8 cellular contexts compared by ENCODE assay signal in the genomic region with DNA sequence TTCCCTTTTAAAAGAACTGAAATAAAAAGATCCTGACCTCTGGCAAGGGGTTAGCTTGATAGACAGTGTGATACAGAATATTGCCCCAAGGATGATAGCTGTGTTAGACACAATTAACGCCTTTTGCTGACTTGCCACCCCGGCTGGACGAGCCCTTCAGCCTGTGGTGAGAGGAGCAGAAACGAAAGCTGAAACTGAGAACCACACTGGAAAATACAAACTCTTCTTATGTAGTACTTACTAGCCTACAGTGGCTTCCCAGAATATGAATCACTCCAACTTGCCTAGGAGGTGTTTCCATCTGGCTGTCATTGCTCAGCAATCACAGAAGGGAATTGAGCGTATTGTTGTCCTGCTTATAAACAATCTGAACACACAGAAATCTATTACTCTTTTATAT. TPM values are rescaled to one million over a fixed set of nuclear protein-coding genes. Genes with fewer than 3 reads are reported as not detected.
DNase-seq lines count a peak whose midpoint lies in the region; ATAC-seq, FAIRE-seq and TF ChIP-seq lines count a peak whose summit lies in the region.

No MANE protein-coding gene starts in this region.

- no peak overlapping the region for H3K4me2 ChIP-seq in HepG2 (ENCODE audit: low read depth, low read length)

- no peak overlapping the region for H3K27ac ChIP-seq in right lobe of liver
- no peak overlapping the region for H3K27ac ChIP-seq in HepG2 (ENCODE audit: extremely low read length, insufficient read depth, low read length)

- intact Hi-C loops in right lobe of liver (cut with DNase I), result no loop called here
- intact Hi-C loops in HepG2 (cut with micrococcal nuclease; ENCODE audit: unreplicated experiment), result no loop called here
- intact Hi-C loops in activated CD4-positive, alpha-beta memory T cell treated with anti-CD3 and anti-CD28 coated beads for 36 hours (cut with micrococcal nuclease), result loop anchor here (1.0 kb wide), 5 partner anchors 11 to 107 kb away; no protein-coding TSS in a partner anchor

- TF ChIP-seq EP300 in HepG2 (IDR thresholded peaks at IDR 0.05; ENCODE audit: low read depth in 2 of 2, low read length in 2 of 2) (no peak), HepG2 (CRISPR knock-in tag; IDR thresholded peaks at IDR 0.05; ENCODE audit: borderline replicate concordance) (no peak)

- FAIRE-seq in HepG2 (lab: Jason Lieb, UNC), result no peak

- no TSS peak for BruUV-seq in HepG2 (replicated peaks; lab: Mats Ljungman, UMichigan)

- peaks cover 16% of the 10 kb centered on the region for H3K36me3 Mint-ChIP-seq in activated CD4-positive, alpha-beta memory T cell treated with anti-CD3 and anti-CD28 coated beads for 36 hours

- in situ Hi-C loops in HepG2 (cut with HindIII; ENCODE audit: extremely low pct_ligation_motif_present, low pct_unique_long_range_greater_than_20kb), result no loop called here

- TF ChIP-seq RAD21 in HepG2 (CRISPR knock-in tag; IDR thresholded peaks at IDR 0.05), result no peak

- CTCF ChIA-PET in HepG2 (lab: Yijun Ruan, JAX; ENCODE audit: low intra/inter-chr PET ratio, low total read pairs), result no interaction called here
- CTCF ChIA-PET in activated CD4-positive, alpha-beta memory T cell treated with anti-CD3 and anti-CD28 coated beads for 36 hours (lab: Charles Lee), result interaction anchor here (1.1 to 4.9 kb wide), 3 partner anchors 20 to 214 kb away, joined by 3 to 23 read pairs (median 3); no protein-coding TSS in a partner anchor

- H3K4me3 ChIP-seq in right lobe of liver (no peak overlapping the region), HepG2 (replicated peaks in 1 of 3; ENCODE audit: insufficient read depth in 1 of 3, low read depth in 2 of 3, low read length in 3 of 3) (no peak overlapping the region)

- H2AFZ ChIP-seq in HepG2 (ENCODE audit: low read length), result no peak overlapping the region

- no peaks in the 10 kb centered on the region for H3K4me1 ChIP-seq in right lobe of liver
- H3K4me1 ChIP-seq in HepG2 (ENCODE audit: insufficient read depth, low read length), result no peaks in the 10 kb centered on the region

- H3K9me3 ChIP-seq in right lobe of liver (no peaks in the 10 kb centered on the region), HepG2 (ENCODE audit: low read length) (no peaks in the 10 kb centered on the region)

- peaks cover 65% of the 10 kb centered on the region for H3K4me1 Mint-ChIP-seq in activated CD4-positive, alpha-beta memory T cell treated with anti-CD3 and anti-CD28 coated beads for 36 hours (ENCODE audit: low read depth)

- peak in 1 of 3 donors; percentile 28 for DNase-seq in right lobe of liver
- no peak for DNase-seq in HepG2 (ENCODE audit: low spot score)
- DNase-seq in activated CD4-positive, alpha-beta memory T cell treated with anti-CD3 and anti-CD28 coated beads for 36 hours, result peak; percentile 71
- DNase-seq in retina, result peak; percentile 20
- no peak for DNase-seq in SKM-1 treated with dmso at 0.1 percent for 144 hours (lab: John Stamatoyannopoulos, UW; ENCODE audit: unreplicated experiment)
- DNase-seq in NCI-H510A treated with DMSO at 0.1 percent for 48 hours (lab: John Stamatoyannopoulos, UW), result no peak
- no peak for DNase-seq in NCI-H1930 (lab: John Stamatoyannopoulos, UW)

- no peaks in the 10 kb centered on the region for H3K36me3 ChIP-seq in right lobe of liver
- no peaks in the 10 kb centered on the region for H3K36me3 ChIP-seq in HepG2 (replicated peaks in 1 of 2; ENCODE audit: control insufficient read depth in 1 of 2, insufficient read depth in 2 of 2, low read length in 2 of 2)

- peak overlapping the region; percentile 59 for H3K4me3 Mint-ChIP-seq in activated CD4-positive, alpha-beta memory T cell treated with anti-CD3 and anti-CD28 coated beads for 36 hours

- no peaks in the 10 kb centered on the region for H3K27me3 Mint-ChIP-seq in activated CD4-positive, alpha-beta memory T cell treated with anti-CD3 and anti-CD28 coated beads for 36 hours

- 43% methylated on average over 5 of the region's 5 CpGs for WGBS in right lobe of liver (ENCODE audit: insufficient coverage, low coverage, low lambda C conversion rate, missing lambda C conversion rate)
- 6% methylated on average over 5 of the region's 5 CpGs for WGBS in HepG2 (ENCODE audit: low lambda C conversion rate)

- H4K20me1 ChIP-seq in HepG2 (ENCODE audit: insufficient read depth, low read length), result no peaks in the 10 kb centered on the region

- POLR2A ChIA-PET in HepG2 (lab: Yijun Ruan, JAX), result no interaction called here
- POLR2A ChIA-PET in activated CD4-positive, alpha-beta memory T cell treated with anti-CD3 and anti-CD28 coated beads for 36 hours (lab: Charles Lee), result interaction anchor here (0.6 to 5.1 kb wide), 4 partner anchors 8 to 70 kb away, joined by 4 to 28 read pairs (median 6); no protein-coding TSS in a partner anchor

- ATAC-seq in right lobe of liver, result peak; percentile 17 to 73 (median 68)
- ATAC-seq in HepG2, result no peak
- ATAC-seq in HG03159 (IDR thresholded peaks at IDR 0.05; ENCODE audit: unreplicated experiment), result peak; percentile 70

- TF ChIP-seq CTCF in right lobe of liver (IDR thresholded peaks at IDR 0.05) (no peak), HepG2 (CRISPR knock-in tag; IDR thresholded peaks at IDR 0.05) (no peak)

- H3K9me3 Mint-ChIP-seq in activated CD4-positive, alpha-beta memory T cell treated with anti-CD3 and anti-CD28 coated beads for 36 hours, result no peaks in the 10 kb centered on the region

- H3K79me2 ChIP-seq in HepG2 (ENCODE audit: insufficient read depth, low read length), result no peaks in the 10 kb centered on the region

- H3K27me3 ChIP-seq in right lobe of liver, result no peaks in the 10 kb centered on the region
- H3K27me3 ChIP-seq in HepG2 (ENCODE audit: control insufficient read depth in 1 of 2, insufficient read depth in 2 of 2, low read length in 2 of 2), result no peaks in the 10 kb centered on the region

- peak overlapping the region; percentile 72 for H3K27ac Mint-ChIP-seq in activated CD4-positive, alpha-beta memory T cell treated with anti-CD3 and anti-CD28 coated beads for 36 hours

- no peak overlapping the region for H3K9ac ChIP-seq in HepG2 (ENCODE audit: insufficient read depth, low read depth, low read length)

- TF ChIP-seq POLR2A in right lobe of liver (IDR thresholded peaks at IDR 0.05), result no peak
- no peak for TF ChIP-seq POLR2A in HepG2 (IDR thresholded peaks at IDR 0.05; ENCODE audit: insufficient read depth in 1 of 2, low read depth in 2 of 2, low read length in 2 of 2)

TF ChIP-seq in HepG2, 621 proteins besides CTCF, POLR2A, EP300 and RAD21 (continues in another document):
- TF ChIP-seq TRIM24 (CRISPR knock-in tag; IDR thresholded peaks at IDR 0.05), result no peak
- TF ChIP-seq ZNF660 (CRISPR knock-in tag; IDR thresholded peaks at IDR 0.05; ENCODE audit: borderline replicate concordance, low read depth), result no peak
- no peak for TF ChIP-seq MIXL1 (CRISPR knock-in tag; IDR thresholded peaks at IDR 0.05)
- no peak for TF ChIP-seq ZNF782 (CRISPR knock-in tag; IDR thresholded peaks at IDR 0.05; ENCODE audit: borderline replicate concordance)
- no peak for TF ChIP-seq ZSCAN29 (CRISPR knock-in tag; conservative IDR thresholded peaks at IDR 0.05)
- TF ChIP-seq SSRP1 (CRISPR knock-in tag; IDR thresholded peaks at IDR 0.05), result no peak
- TF ChIP-seq KAT8 (CRISPR knock-in tag; IDR thresholded peaks at IDR 0.05), result no peak
- no peak for TF ChIP-seq ZNF614 (CRISPR knock-in tag; IDR thresholded peaks at IDR 0.05; ENCODE audit: borderline replicate concordance)
- TF ChIP-seq, protein P1, sequence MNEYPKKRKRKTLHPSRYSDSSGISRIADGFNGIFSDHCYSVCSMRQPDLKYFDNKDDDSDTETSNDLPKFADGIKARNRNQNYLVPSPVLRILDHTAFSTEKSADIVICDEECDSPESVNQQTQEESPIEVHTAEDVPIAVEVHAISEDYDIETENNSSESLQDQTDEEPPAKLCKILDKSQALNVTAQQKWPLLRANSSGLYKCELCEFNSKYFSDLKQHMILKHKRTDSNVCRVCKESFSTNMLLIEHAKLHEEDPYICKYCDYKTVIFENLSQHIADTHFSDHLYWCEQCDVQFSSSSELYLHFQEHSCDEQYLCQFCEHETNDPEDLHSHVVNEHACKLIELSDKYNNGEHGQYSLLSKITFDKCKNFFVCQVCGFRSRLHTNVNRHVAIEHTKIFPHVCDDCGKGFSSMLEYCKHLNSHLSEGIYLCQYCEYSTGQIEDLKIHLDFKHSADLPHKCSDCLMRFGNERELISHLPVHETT (CRISPR knock-in tag; conservative IDR thresholded peaks at IDR 0.05), result no peak
- TF ChIP-seq ZNF557 (CRISPR knock-in tag; IDR thresholded peaks at IDR 0.05), result no peak
- TF ChIP-seq HNRNPUL1 (IDR thresholded peaks at IDR 0.05; ENCODE audit: low read depth, low read length), result no peak

RNA-seq across cellular contexts. Expression of a gene that starts 22.9 kb away (rescaled TPM):
- total RNA-seq in right lobe of liver, result 1 to 10 TPM; 1.2 to 7.4 (median 3.0) TPM
- not detected in 2 replicates for total RNA-seq in HepG2 (2016; rRNA removed; fragmentation: Illumina TruSeq; extraction: Trizol)
- not detected in 2 replicates for total RNA-seq in HepG2 (2016; cell fraction: cytosol; rRNA removed; fragmentation: Illumina TruSeq; extraction: Trizol; ENCODE audit: low read depth)
- total RNA-seq in HepG2 (2016; cell fraction: insoluble cytoplasmic fraction; rRNA removed; fragmentation: Illumina TruSeq; extraction: Trizol), result not detected in 2 replicates
- total RNA-seq in HepG2 (2016; cell fraction: membrane; rRNA removed; fragmentation: Illumina TruSeq; extraction: Trizol), result not detected in 2 replicates
- not detected in 2 replicates for total RNA-seq in HepG2 (2016; cell fraction: nucleus; rRNA removed; fragmentation: Illumina TruSeq; extraction: Trizol)
- 0.09 and 0.12 TPM in 2 replicates for polyA plus RNA-seq in HepG2 (2011; rRNA removed)
- polyA plus RNA-seq in HepG2 (2011; cell fraction: cytosol; rRNA removed), result not detected in 2 replicates
- 0.06 and 0.17 TPM in 2 replicates for polyA plus RNA-seq in HepG2 (2011; cell fraction: nucleus; rRNA removed)
- polyA plus RNA-seq in HepG2 (2012), result 0.07 TPM in 1 of 2 replicates, not detected in the other
- polyA plus RNA-seq in HepG2 (2016; cell fraction: cytosol; fragmentation: Illumina TruSeq; extraction: Trizol; ENCODE audit: low read depth), result not detected in 2 replicates
- not detected in 2 replicates for polyA plus RNA-seq in HepG2 (2016; cell fraction: insoluble cytoplasmic fraction; fragmentation: Illumina TruSeq; extraction: Trizol; ENCODE audit: low read depth)
- polyA plus RNA-seq in HepG2 (2016; cell fraction: membrane; fragmentation: Illumina TruSeq; extraction: Trizol; ENCODE audit: low read depth), result not detected in 2 replicates
- 0.26 TPM in 1 of 2 replicates, not detected in the other for polyA plus RNA-seq in HepG2 (2016; cell fraction: nucleus; fragmentation: Illumina TruSeq; extraction: Trizol; ENCODE audit: insufficient read depth, low read depth)
- 0.37 TPM in 1 of 2 replicates, not detected in the other for polyA minus RNA-seq in HepG2 (2011; rRNA and poly(A)+ RNA removed; ENCODE audit: low replicate concordance)
- polyA minus RNA-seq in HepG2 (2011; cell fraction: cytosol; rRNA and poly(A)+ RNA removed), result not detected in 2 replicates
- not detected in 2 replicates for polyA minus RNA-seq in HepG2 (2011; cell fraction: nucleus; rRNA and poly(A)+ RNA removed)
- total RNA-seq in activated CD4-positive, alpha-beta memory T cell treated with anti-CD3 and anti-CD28 coated beads for 36 hours, result 10 to 100 TPM; 47.5 to 48.4 TPM

Comparison
In these comparisons a context has a peak if more than half of its experiments do, and no peak if none do; other contexts are left out.
1. DNase-seq: peak in activated CD4-positive, alpha-beta memory T cell treated with anti-CD3 and anti-CD28 coated beads for 36 hours (single experiment) and retina (single experiment); none in HepG2 (single experiment), SKM-1 treated with dmso at 0.1 percent for 144 hours (single experiment), NCI-H510A treated with DMSO at 0.1 percent for 48 hours (single experiment) and NCI-H1930 (0 of 2).
2. RNA of a gene that starts 22.9 kb away (total RNA-seq): 47.5 to 48.4 TPM in activated CD4-positive, alpha-beta memory T cell treated with anti-CD3 and anti-CD28 coated beads for 36 hours; 1.2 to 7.4 TPM in right lobe of liver and not detected in HepG2; every median in the first group is over 4 times any median in the second.